ENCODE assay signal across 8 cellular contexts in the genomic region with DNA sequence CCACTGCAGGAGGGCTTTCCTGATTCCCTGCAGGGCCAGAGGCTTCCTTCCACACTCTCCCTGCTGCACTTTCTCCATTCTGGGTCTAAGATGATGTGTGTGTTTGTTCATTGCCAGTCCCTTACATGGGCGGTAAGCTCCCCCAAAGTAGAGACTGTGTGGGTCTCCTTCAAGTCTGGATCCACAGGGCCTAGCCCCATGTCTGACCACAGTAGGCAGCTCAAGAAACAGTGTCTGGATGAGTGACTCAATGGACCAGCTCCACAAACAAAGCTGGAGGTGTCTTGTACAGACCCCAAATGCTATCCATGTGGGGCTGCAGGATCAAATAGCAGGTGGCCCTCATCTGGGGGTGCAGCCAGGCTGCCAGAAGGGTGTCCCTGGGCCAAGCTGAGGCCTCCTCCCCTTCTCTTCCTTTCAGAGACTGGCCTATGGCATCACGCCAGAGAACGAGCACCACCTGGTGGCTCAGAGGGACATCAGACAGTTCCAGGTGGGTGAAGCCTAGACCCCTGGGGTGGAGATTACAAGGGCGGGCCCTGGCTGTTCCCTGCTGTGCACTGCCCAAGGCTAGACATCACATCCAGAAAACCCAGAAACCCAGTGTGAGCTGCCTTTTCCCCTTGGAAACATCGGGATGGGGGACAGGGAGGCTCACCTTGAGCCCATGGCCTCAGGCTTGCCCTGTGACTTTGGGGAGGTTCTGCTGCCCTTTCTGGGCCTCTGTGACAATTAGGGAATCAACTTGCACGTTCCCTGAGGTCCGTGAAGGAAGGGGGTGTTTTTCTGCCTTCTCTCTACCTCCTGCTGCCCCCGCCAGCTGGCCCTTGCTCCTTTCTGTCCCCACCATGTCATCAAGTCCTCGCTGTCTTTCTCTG. TPM values are rescaled to one million over a fixed set of nuclear protein-coding genes. Genes with fewer than 3 reads are reported as not detected.
DNase-seq lines count a peak whose midpoint lies in the region; ATAC-seq and TF ChIP-seq lines count a peak whose summit lies in the region.

No MANE protein-coding gene starts in this region.

- H3K4me3 Mint-ChIP-seq in T-cell, result no peak overlapping the region
- H3K4me3 Mint-ChIP-seq in endodermal cell, result no peak overlapping the region
- H3K4me3 Mint-ChIP-seq in naive B cell, result no peak overlapping the region
- H3K4me3 Mint-ChIP-seq in type B pancreatic cell, result no peak overlapping the region

- H3K27ac ChIP-seq in endodermal cell (ENCODE audit: low read depth, low read length), result no peak overlapping the region

- no peak overlapping the region for H3K4me3 ChIP-seq in endodermal cell (ENCODE audit: low read length)

- no peaks in the 10 kb centered on the region for H3K4me1 ChIP-seq in endodermal cell (ENCODE audit: control insufficient read depth, insufficient read depth, low read length)

- H3K27ac Mint-ChIP-seq in T-cell (no peak overlapping the region), endodermal cell (no peak overlapping the region), naive B cell (peak overlapping the region in 1 of 6 donors; percentile 29), type B pancreatic cell (no peak overlapping the region)

- peaks cover 0 to 6% (median 3%) of the 10 kb centered on the region in 3 donors for H3K4me1 Mint-ChIP-seq in T-cell
- no peaks in the 10 kb centered on the region for H3K4me1 Mint-ChIP-seq in endodermal cell
- no peaks in the 10 kb centered on the region for H3K4me1 Mint-ChIP-seq in naive B cell
- H3K4me1 Mint-ChIP-seq in type B pancreatic cell (ENCODE audit: unreplicated experiment), result no peaks in the 10 kb centered on the region

- H3K27me3 Mint-ChIP-seq in T-cell (peaks cover 0 to 11% of the 10 kb centered on the region in 2 donors), endodermal cell (ENCODE audit: insufficient read depth) (peaks cover 2% of the 10 kb centered on the region), naive B cell (peaks cover 16 to 17% (median 16%) of the 10 kb centered on the region in 3 donors), type B pancreatic cell (peaks cover 33% of the 10 kb centered on the region)

- H3K9me3 ChIP-seq in endodermal cell (ENCODE audit: control insufficient read depth, low read length), result no peaks in the 10 kb centered on the region

- DNase-seq in GM10266 (ENCODE audit: extremely low spot score) (peak; percentile 49), LoVo (ENCODE audit: low spot score) (peak; percentile 31), T-cell (peak in 22 of 34 experiments; percentile 4 to 31 (median 14)), endodermal cell (peak; percentile 86), naive B cell (peak; percentile 15), type B pancreatic cell (ENCODE audit: extremely low spot score, unreplicated experiment) (no peak), NCI-H226 (no peak)

- CTCF ChIA-PET in T-cell (lab: Charles Lee), result interaction anchor here (1.4 kb wide), 2 partner anchors 14 to 237 kb away, joined by 3 to 4 read pairs; no protein-coding TSS in a partner anchor

- no peak overlapping the region for H3K9ac ChIP-seq in endodermal cell (ENCODE audit: extremely low read depth, low read length, poor library complexity, severe bottlenecking)

- H3K27me3 ChIP-seq in endodermal cell (ENCODE audit: control insufficient read depth, insufficient read depth, low read length, poor library complexity, severe bottlenecking), result no peaks in the 10 kb centered on the region

- no peaks in the 10 kb centered on the region for H3K36me3 ChIP-seq in endodermal cell (ENCODE audit: control insufficient read depth, insufficient read depth, low read length)

- WGBS in endodermal cell (ENCODE audit: insufficient coverage in 1 of 2, insufficient read length in 1 of 2), 2 experiments, result 67 to 86% methylated on average over 2 to 9 of the region's 9 CpGs

- ATAC-seq in GM21528 (IDR thresholded peaks at IDR 0.05; ENCODE audit: low FRiP score, unreplicated experiment) (peak; percentile 72), T-cell (replicated peaks in 1 of 4) (peak in 1 of 4 experiments; percentile 40), naive B cell (ENCODE audit: low read depth in 2 of 2) (peak in 1 of 2 donors; percentile 37)

- POLR2A ChIA-PET in T-cell (lab: Charles Lee), result no interaction called here

- H3K9me3 Mint-ChIP-seq in T-cell (no peaks in the 10 kb centered on the region), endodermal cell (no peaks in the 10 kb centered on the region), naive B cell (no peaks in the 10 kb centered on the region), type B pancreatic cell (no peaks in the 10 kb centered on the region)

- peak; percentile 54 for TF ChIP-seq CTCF in GM10266 (IDR thresholded peaks at IDR 0.05; ENCODE audit: control insufficient read depth, insufficient read depth, low read depth, missing control alignments)
- TF ChIP-seq CTCF in endodermal cell (conservative IDR thresholded peaks at IDR 0.05), result peak; percentile 87
- TF ChIP-seq CTCF in type B pancreatic cell (conservative IDR thresholded peaks at IDR 0.05), result peak; percentile 76

- H3K36me3 Mint-ChIP-seq in T-cell (no peaks in the 10 kb centered on the region), endodermal cell (ENCODE audit: low read depth) (no peaks in the 10 kb centered on the region), naive B cell (no peaks in the 10 kb centered on the region), type B pancreatic cell (no peaks in the 10 kb centered on the region)

RNA-seq across cellular contexts. Expression of gene SLC6A2, which starts 45.9 kb away (rescaled TPM):
- total RNA-seq in T-cell (not detected), endodermal cell (1 to 10 TPM in 1 of 2 donors, not detected in 1; 1.1 TPM), type B pancreatic cell (ENCODE audit: low replicate concordance) (5.7 and 12.7 TPM in 2 replicates)
- polyA plus RNA-seq in endodermal cell (2013, experiment 1 of 2), result 0.32 TPM
- polyA plus RNA-seq in endodermal cell (2013, experiment 2 of 2), result 0.12 TPM
- polyA plus RNA-seq in naive B cell (ENCODE audit: low read depth in 6 of 6), result not detected

Comparison
In these comparisons a context has a peak if more than half of its experiments do, and no peak if none do; other contexts are left out.
1. DNase-seq: peak in GM10266 (single experiment), LoVo (single experiment), T-cell (22 of 34), endodermal cell (single experiment) and naive B cell (single experiment); none in type B pancreatic cell (single experiment) and NCI-H226 (single experiment).
2. Peak in every context shown above with its lines, with median percentiles within 50 percentile points of each other: CTCF ChIP-seq.